Comparison of ENCODE assay signal across 9 cellular contexts in genomic region chr1:8211620-8212442, GRCh38.
DNase-seq lines count a peak whose midpoint lies in the region; ATAC-seq and TF ChIP-seq lines count a peak whose summit lies in the region.
"Had no signal": no experiment of that assay in that cellular context is flagged by ENCODE, and none has a peak within 500 bp of the region (broad histone marks: within the 10 kb centered on the region; RNA-seq: fewer than 3 reads in every experiment).

No MANE protein-coding gene starts in this region.

- peak; percentile 95 for DNase-seq in AG09309 (ENCODE audit: low read depth)
- peak; percentile 36 for DNase-seq in HuH-7.5 (ENCODE audit: low spot score)
- peak; percentile 97 for DNase-seq in astrocyte of the hippocampus (ENCODE audit: low read depth, low spot score)
- peak; percentile 67 to 92 for DNase-seq in lower leg skin (ENCODE audit: low spot score in 2 of 2)
- no peak for DNase-seq in NCI-H1417 treated with DMSO at 0.1 percent for 48 hours (lab: John Stamatoyannopoulos, UW)

- no peak for ATAC-seq in GM21717 (IDR thresholded peaks at IDR 0.05; ENCODE audit: unreplicated experiment)
- ATAC-seq in GM18870 (IDR thresholded peaks at IDR 0.05; ENCODE audit: unreplicated experiment), result no peak
- no peak for ATAC-seq in GM19397 (IDR thresholded peaks at IDR 0.05; ENCODE audit: unreplicated experiment)
- ATAC-seq: body of pancreas had no signal

- TF ChIP-seq POLR2A in lower leg skin (IDR thresholded peaks at IDR 0.05), result no peak

- intact Hi-C loops in lower leg skin (cut with DNase I; ENCODE audit: low total_unique reads), result no loop called here

- TF ChIP-seq CTCF in AG09309 (IDR thresholded peaks at IDR 0.05; ENCODE audit: control insufficient read depth, insufficient read depth, low read depth, low read length, missing control alignments) (no peak), lower leg skin (IDR thresholded peaks at IDR 0.05) (no peak)

- H3K4me3 ChIP-seq in AG09309 (ENCODE audit: control insufficient read depth, low read depth, low read length) (no peak overlapping the region), lower leg skin (ENCODE audit: low read depth, poor library complexity, severe bottlenecking) (no peak overlapping the region)
- H3K4me3 ChIP-seq: body of pancreas had no signal

- 33 to 34% methylated on average over 32 of the region's 32 CpGs for WGBS in lower leg skin, 2 donors
